Comparison of ENCODE assay signal across 16 cellular contexts in genomic region chr19:4031420-4031819, GRCh38. TPM values are rescaled to one million over a fixed set of nuclear protein-coding genes. Genes with fewer than 3 reads are reported as not detected.
DNase-seq lines count a peak whose midpoint lies in the region; ATAC-seq, FAIRE-seq and TF ChIP-seq lines count a peak whose summit lies in the region.
"Had no signal": no experiment of that assay in that cellular context is flagged by ENCODE, and none has a peak within 500 bp of the region (broad histone marks: within the 10 kb centered on the region; RNA-seq: fewer than 3 reads in every experiment).

No MANE protein-coding gene starts in this region.

- H3K27ac ChIP-seq in astrocyte (ENCODE audit: low read depth, low read length) (no peak overlapping the region), layer of hippocampus (ENCODE audit: low read depth, low read length) (peak overlapping the region; percentile 39), substantia nigra (ENCODE audit: low read depth, low read length, poor library complexity, severe bottlenecking) (peak overlapping the region; percentile 98), RWPE1 (no peak overlapping the region)

- no peak for TF ChIP-seq CTCF in Caco-2 (IDR thresholded peaks at IDR 0.05; ENCODE audit: insufficient read depth in 1 of 2, low read depth in 1 of 2, low read length in 1 of 2, severe bottlenecking in 1 of 2, unreplicated experiment in 1 of 2)
- no peak for TF ChIP-seq CTCF in astrocyte (IDR thresholded peaks at IDR 0.05; ENCODE audit: insufficient read depth, low read depth, low read length)
- TF ChIP-seq CTCF in RWPE1 (conservative IDR thresholded peaks at IDR 0.05; ENCODE audit: low read depth) = no peak

- H3K9me3 Mint-ChIP-seq in Caco-2 (ENCODE audit: unreplicated experiment) = no peaks in the 10 kb centered on the region
- no peaks in the 10 kb centered on the region for H3K9me3 Mint-ChIP-seq in astrocyte (ENCODE audit: unreplicated experiment)
- H3K9me3 Mint-ChIP-seq in activated CD4-positive, alpha-beta T cell treated with anti-CD3 and anti-CD28 coated beads for 36 hours (ENCODE audit: low read depth) = no peaks in the 10 kb centered on the region
- H3K9me3 Mint-ChIP-seq: CD4-positive, alpha-beta T cell had no signal

- H3K36me3 Mint-ChIP-seq in Caco-2 (ENCODE audit: insufficient read depth, unreplicated experiment) (peaks cover 36% of the 10 kb centered on the region), astrocyte (ENCODE audit: low read depth, unreplicated experiment) (peaks cover 5% of the 10 kb centered on the region)
- peaks cover 9% of the 10 kb centered on the region for H3K36me3 Mint-ChIP-seq in activated CD4-positive, alpha-beta T cell treated with anti-CD3 and anti-CD28 coated beads for 36 hours (ENCODE audit: low read depth)

- ATAC-seq in HG03196 (IDR thresholded peaks at IDR 0.05; ENCODE audit: unreplicated experiment) = no peak
- ATAC-seq in activated CD4-positive, alpha-beta T cell treated with anti-CD3 and anti-CD28 coated beads for 36 hours = no peak

- no TSS peak for BruUV-seq in Caco-2 (replicated peaks; lab: Mats Ljungman, UMichigan)

- H3K9me3 ChIP-seq in Caco-2 (no peaks in the 10 kb centered on the region), astrocyte (ENCODE audit: insufficient read depth, low read depth, low read length) (no peaks in the 10 kb centered on the region)
- H3K9me3 ChIP-seq: HAP-1 had no signal

- H3K9ac ChIP-seq in astrocyte (ENCODE audit: low read length) = no peak overlapping the region

- no peaks in the 10 kb centered on the region for H3K27me3 ChIP-seq in Caco-2 (replicated peaks; ENCODE audit: control insufficient read depth, insufficient read depth, low read length)
- H3K27me3 ChIP-seq in astrocyte (ENCODE audit: insufficient read depth, low read length) = no peaks in the 10 kb centered on the region
- no peaks in the 10 kb centered on the region for H3K27me3 ChIP-seq in layer of hippocampus (ENCODE audit: control insufficient read depth, insufficient read depth, low read length)

- H3K79me2 ChIP-seq in astrocyte (ENCODE audit: insufficient read depth, low read length) = peaks cover 3% of the 10 kb centered on the region

- FAIRE-seq in astrocyte (lab: Jason Lieb, UNC) = no peak
- FAIRE-seq: GM12892 had no signal

- intact Hi-C loops in Caco-2 (cut with micrococcal nuclease; ENCODE audit: unreplicated experiment) = no loop called here
- intact Hi-C loops in activated CD4-positive, alpha-beta T cell treated with anti-CD3 and anti-CD28 coated beads for 36 hours (cut with DNase I, micrococcal nuclease) = no loop called here

- H2AFZ ChIP-seq in astrocyte (ENCODE audit: low read depth, low read length) = no peak overlapping the region

- CTCF ChIA-PET in Caco-2 (lab: Charles Lee) (no interaction called here), RWPE1 (lab: Yijun Ruan, JAX) (no interaction called here)
- CTCF ChIA-PET in activated CD4-positive, alpha-beta T cell treated with anti-CD3 and anti-CD28 coated beads for 36 hours (lab: Charles Lee) = interaction anchor here (0.7 kb wide), 1 partner anchor 44 kb away, joined by 3 read pairs; no protein-coding TSS in a partner anchor

- no peaks in the 10 kb centered on the region for H3K27me3 Mint-ChIP-seq in Caco-2 (ENCODE audit: insufficient read depth, unreplicated experiment)
- no peaks in the 10 kb centered on the region for H3K27me3 Mint-ChIP-seq in astrocyte (ENCODE audit: low read depth, unreplicated experiment)
- H3K27me3 Mint-ChIP-seq in activated CD4-positive, alpha-beta T cell treated with anti-CD3 and anti-CD28 coated beads for 36 hours = no peaks in the 10 kb centered on the region
- H3K27me3 Mint-ChIP-seq: CD4-positive, alpha-beta T cell had no signal

- H3K4me2 ChIP-seq in astrocyte (ENCODE audit: low read length) = no peak overlapping the region

- H3K27ac Mint-ChIP-seq in Caco-2 (ENCODE audit: unreplicated experiment) = peak overlapping the region; percentile 29
- peak overlapping the region; percentile 41 for H3K27ac Mint-ChIP-seq in astrocyte (ENCODE audit: unreplicated experiment)
- H3K27ac Mint-ChIP-seq in activated CD4-positive, alpha-beta T cell treated with anti-CD3 and anti-CD28 coated beads for 36 hours = no peak overlapping the region
- H3K27ac Mint-ChIP-seq: CD4-positive, alpha-beta T cell had no signal

- H3K4me3 Mint-ChIP-seq in Caco-2 (ENCODE audit: unreplicated experiment) (no peak overlapping the region), astrocyte (ENCODE audit: unreplicated experiment) (no peak overlapping the region)
- H3K4me3 Mint-ChIP-seq in activated CD4-positive, alpha-beta T cell treated with anti-CD3 and anti-CD28 coated beads for 36 hours = no peak overlapping the region
- H3K4me3 Mint-ChIP-seq: CD4-positive, alpha-beta T cell had no signal

- no peak overlapping the region for H3K4me3 ChIP-seq in Caco-2 (ENCODE audit: low read depth, low read length)
- H3K4me3 ChIP-seq in astrocyte (ENCODE audit: insufficient read depth, low read depth, low read length) = no peak overlapping the region
- H3K4me3 ChIP-seq: HAP-1 had no signal

- DNase-seq in Caco-2 (no peak), astrocyte (ENCODE audit: low read depth) (no peak), substantia nigra (lab: John Stamatoyannopoulos, UW) (no peak), activated T-cell treated with anti-CD3 and anti-CD28 coated beads for 4 hours (no peak), RWPE1 (ENCODE audit: low spot score) (no peak)
- no peak for DNase-seq in activated CD4-positive, alpha-beta T cell treated with anti-CD3 and anti-CD28 coated beads for 36 hours
- DNase-seq: ACHN; C1 segment of cervical spinal cord; CD4-positive, alpha-beta T cell; DND-41; GDM1; GOT3 had no signal

- no peaks in the 10 kb centered on the region for H3K4me1 ChIP-seq in Caco-2
- no peaks in the 10 kb centered on the region for H3K4me1 ChIP-seq in astrocyte (ENCODE audit: insufficient read depth, low read length)
- H3K4me1 ChIP-seq: HAP-1 had no signal

- POLR2A ChIA-PET in Caco-2 (lab: Charles Lee) (no interaction called here), RWPE1 (lab: Yijun Ruan, JAX; ENCODE audit: low non-redundant PET) (no interaction called here)
- POLR2A ChIA-PET in activated CD4-positive, alpha-beta T cell treated with anti-CD3 and anti-CD28 coated beads for 36 hours (lab: Charles Lee) = no interaction called here

- H4K20me1 ChIP-seq in astrocyte (ENCODE audit: insufficient read depth, low read length) = peaks cover 14% of the 10 kb centered on the region

- H3K4me1 Mint-ChIP-seq in Caco-2 (ENCODE audit: low read depth, unreplicated experiment) = no peaks in the 10 kb centered on the region
- H3K4me1 Mint-ChIP-seq in astrocyte (ENCODE audit: low read depth, unreplicated experiment) = no peaks in the 10 kb centered on the region
- no peaks in the 10 kb centered on the region for H3K4me1 Mint-ChIP-seq in activated CD4-positive, alpha-beta T cell treated with anti-CD3 and anti-CD28 coated beads for 36 hours

- H3K36me3 ChIP-seq in Caco-2 (ENCODE audit: control insufficient read depth, insufficient read depth, low read length) = peaks cover 2% of the 10 kb centered on the region
- H3K36me3 ChIP-seq in astrocyte (ENCODE audit: insufficient read depth, low read length) = peaks cover 4% of the 10 kb centered on the region

RNA-seq across cellular contexts. Expression of gene PIAS4, which starts 23.9 kb away (rescaled TPM):
- 43.3 and 45.7 TPM in 2 replicates for total RNA-seq in Caco-2 (2022)
- total RNA-seq in astrocyte = 26.0 and 26.4 TPM in 2 replicates
- 10 to 100 TPM; 23.0 to 37.3 TPM for total RNA-seq in activated CD4-positive, alpha-beta T cell treated with anti-CD3 and anti-CD28 coated beads for 36 hours

RNA-seq across cellular contexts. Expression of gene ZBTB7A, which starts 35.3 kb away (rescaled TPM):
- total RNA-seq in Caco-2 (2022) (11.9 and 14.7 TPM in 2 replicates), astrocyte (24.3 and 26.9 TPM in 2 replicates)
- 10 to 100 TPM; 24.0 to 26.4 TPM for total RNA-seq in activated CD4-positive, alpha-beta T cell treated with anti-CD3 and anti-CD28 coated beads for 36 hours

RNA-seq across cellular contexts. Expression of gene EEF2, which starts 46.2 kb away (rescaled TPM):
- 2,154 and 2,157 TPM in 2 replicates for total RNA-seq in Caco-2 (2022)
- 2,578 and 2,739 TPM in 2 replicates for total RNA-seq in astrocyte
- 1,000 to 10,000 TPM; 3,116 to 3,255 TPM for total RNA-seq in activated CD4-positive, alpha-beta T cell treated with anti-CD3 and anti-CD28 coated beads for 36 hours

Comparison
In these comparisons a context has a peak if more than half of its experiments do, and no peak if none do; other contexts are left out.
1. H3K27ac ChIP-seq: peak in layer of hippocampus (single experiment) and substantia nigra (single experiment); none in astrocyte (single experiment) and RWPE1 (single experiment).